Comparison of ENCODE assay signal across 13 cellular contexts in the genomic region with DNA sequence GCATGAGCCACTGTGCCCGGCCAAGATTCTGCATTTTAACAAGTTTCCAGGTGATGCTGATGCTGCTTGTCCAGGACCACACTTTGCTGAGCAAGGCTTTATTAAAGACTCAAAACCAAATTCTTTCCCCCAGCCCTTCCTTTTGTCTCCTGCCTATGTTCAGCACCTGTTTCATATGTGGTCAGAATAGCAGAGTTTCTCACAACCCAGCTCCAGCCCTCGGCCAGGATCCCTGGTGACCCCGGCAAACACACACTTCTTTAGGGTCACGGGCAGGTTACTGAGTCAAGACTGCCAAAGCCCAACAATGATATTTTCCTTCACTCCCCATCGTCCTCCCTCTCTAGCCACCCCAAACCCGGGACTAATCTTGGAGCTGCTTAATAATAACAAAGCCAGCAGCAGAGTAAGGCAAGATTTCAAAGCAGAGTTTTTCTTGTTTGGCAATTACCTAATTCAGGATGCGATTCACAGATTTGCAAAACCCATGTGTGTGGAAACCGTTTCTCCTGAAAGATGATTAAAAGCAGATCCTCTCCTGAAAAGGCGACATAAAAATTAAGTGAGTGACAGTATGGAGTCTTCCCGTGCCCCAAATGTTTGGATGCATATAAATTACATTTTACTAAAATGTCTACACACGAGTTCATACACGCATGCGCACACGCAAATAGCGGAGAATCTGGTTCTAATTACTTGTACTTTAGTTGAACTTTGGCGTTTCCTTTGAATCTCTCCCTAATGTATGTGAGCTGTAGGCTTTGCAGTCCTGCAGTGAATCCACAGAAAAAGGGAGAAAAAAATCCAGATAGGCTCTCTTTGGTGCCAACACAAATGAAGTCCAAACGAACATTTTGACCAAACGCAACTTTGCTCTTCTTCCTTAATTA. TPM values are rescaled to one million over a fixed set of nuclear protein-coding genes. Genes with fewer than 3 reads are reported as not detected.
DNase-seq lines count a peak whose midpoint lies in the region; ATAC-seq, FAIRE-seq and TF ChIP-seq lines count a peak whose summit lies in the region.
"Had no signal": no experiment of that assay in that cellular context is flagged by ENCODE, and none has a peak within 500 bp of the region (broad histone marks: within the 10 kb centered on the region; RNA-seq: fewer than 3 reads in every experiment).

No MANE protein-coding gene starts in this region.

- no peaks in the 10 kb centered on the region for H3K4me1 Mint-ChIP-seq in effector memory CD8-positive, alpha-beta T cell (ENCODE audit: low read depth in 2 of 2)
- H3K4me1 Mint-ChIP-seq in T-cell = no peaks in the 10 kb centered on the region
- H3K4me1 Mint-ChIP-seq: CD4-positive, alpha-beta memory T cell had no signal

- H3K9me3 ChIP-seq in endothelial cell of umbilical vein (replicated peaks; ENCODE audit: control insufficient read depth, insufficient read depth, low read length) = no peaks in the 10 kb centered on the region
- peaks cover 0 to 3% of the 10 kb centered on the region in 2 donors for H3K9me3 ChIP-seq in neuronal stem cell (replicated peaks in 1 of 2; ENCODE audit: control insufficient read depth in 2 of 2, insufficient read depth in 1 of 2, low read depth in 1 of 2, low read length in 2 of 2)

- H3K18ac ChIP-seq in neuronal stem cell (ENCODE audit: low read length) = no peak overlapping the region

- no peak overlapping the region for H2AK5ac ChIP-seq in neuronal stem cell (ENCODE audit: low read depth, low read length)

- DNase-seq in AG08396 (ENCODE audit: low spot score) (peak; percentile 39), LHCN-M2 (ENCODE audit: low read depth) (peak; percentile 18), endothelial cell of umbilical vein (ENCODE audit: low read depth, low spot score) (peak; percentile 49), neuronal stem cell (ENCODE audit: low spot score) (no peak), kidney glomerular epithelial cell (lab: John Stamatoyannopoulos, UW) (no peak), T-cell (no peak), NCI-H146 (lab: John Stamatoyannopoulos, UW) (no peak)
- DNase-seq in effector memory CD8-positive, alpha-beta T cell = no peak
- DNase-seq: activated T-cell treated with anti-CD3 and anti-CD28 coated beads, Interleukin-2, amount 50 U/mL, for 48 hours; CD4-positive, alpha-beta memory T cell; cortex of kidney; NCI-H1092 treated with DMSO at 0.1 percent for 48 hours; stimulated activated CD8-positive, alpha-beta memory T cell treated with anti-CD3 and anti-CD28 coated beads, Interleukin-4, amount 100 ng/mL, for 48 hours had no signal

- peak overlapping the region; percentile 52 for H3K4me2 ChIP-seq in endothelial cell of umbilical vein (ENCODE audit: insufficient read depth, low read length)
- no peak overlapping the region for H3K4me2 ChIP-seq in neuronal stem cell (ENCODE audit: insufficient read depth, low read length, poor library complexity, severe bottlenecking)

- no peaks in the 10 kb centered on the region for H3K9me1 ChIP-seq in endothelial cell of umbilical vein (replicated peaks; ENCODE audit: control insufficient read depth, extremely low read depth, insufficient read depth, low read length)

- no peak overlapping the region for H4K8ac ChIP-seq in neuronal stem cell (ENCODE audit: low read depth, low read length)

- H3K36me3 ChIP-seq in endothelial cell of umbilical vein (ENCODE audit: control insufficient read depth in 2 of 2, extremely low read depth in 1 of 2, insufficient read depth in 2 of 2, low read length in 2 of 2) (no peaks in the 10 kb centered on the region), neuronal stem cell (replicated peaks in 1 of 2; ENCODE audit: control insufficient read depth in 2 of 2, insufficient read depth in 2 of 2, low read length in 2 of 2) (no peaks in the 10 kb centered on the region)

- peaks cover 30% of the 10 kb centered on the region for H3K79me2 ChIP-seq in endothelial cell of umbilical vein (ENCODE audit: control insufficient read depth, insufficient read depth, low read length)

- no peak overlapping the region for H2BK12ac ChIP-seq in neuronal stem cell (ENCODE audit: low read length)

- H3K4me3 ChIP-seq in endothelial cell of umbilical vein (replicated peaks in 1 of 3; ENCODE audit: insufficient read depth in 1 of 3, low read depth in 1 of 3, low read length in 3 of 3) = no peak overlapping the region
- H3K4me3 ChIP-seq in neuronal stem cell (ENCODE audit: low read length in 2 of 2) = no peak overlapping the region

- WGBS in neuronal stem cell (ENCODE audit: extremely low coverage in 2 of 2, insufficient read length in 2 of 2, insufficient replicate concordance in 1 of 2), 2 donors = no CpG with 5 or more reads among the region's 18 CpGs

- H3K27ac ChIP-seq in endothelial cell of umbilical vein (ENCODE audit: insufficient read depth, low read depth, low read length) = peak overlapping the region; percentile 77
- H3K27ac ChIP-seq in neuronal stem cell (replicated peaks; ENCODE audit: low read length) = no peak overlapping the region

- H3K27me3 Mint-ChIP-seq in effector memory CD8-positive, alpha-beta T cell = peaks cover 0 to 16% of the 10 kb centered on the region in 2 donors
- H3K27me3 Mint-ChIP-seq in T-cell = peaks cover 3% of the 10 kb centered on the region in 2 donors
- H3K27me3 Mint-ChIP-seq: CD4-positive, alpha-beta memory T cell had no signal

- no TSS peak for BruUV-seq in endothelial cell of umbilical vein (replicated peaks; lab: Mats Ljungman, UMichigan)

- dilution Hi-C loops in endothelial cell of umbilical vein (cut with MboI; ENCODE audit: extremely low pct_ligation_motif_present, low sequenced_read_pairs) = no loop called here

- no peak overlapping the region for H3K27ac Mint-ChIP-seq in effector memory CD8-positive, alpha-beta T cell
- no peak overlapping the region for H3K27ac Mint-ChIP-seq in T-cell
- H3K27ac Mint-ChIP-seq: CD4-positive, alpha-beta memory T cell had no signal

- FAIRE-seq in endothelial cell of umbilical vein (lab: Jason Lieb, UNC) = no peak

- intact Hi-C loops in endothelial cell of umbilical vein (cut with micrococcal nuclease) = no loop called here

- no peak overlapping the region for H2BK5ac ChIP-seq in neuronal stem cell (ENCODE audit: low read length)

- no peak overlapping the region for H2BK15ac ChIP-seq in neuronal stem cell (ENCODE audit: low read length)

- H2AFZ ChIP-seq in endothelial cell of umbilical vein (ENCODE audit: low read depth, low read length) (peak overlapping the region; percentile 38), neuronal stem cell (ENCODE audit: low read length) (peak overlapping the region; percentile 56)

- CTCF ChIA-PET in endothelial cell of umbilical vein (lab: Charles Lee) = interaction anchor here (1.1 to 3.3 kb wide), 8 partner anchors 10 to 140 kb away, joined by 3 to 20 read pairs (median 8); a partner anchor contains a TSS
- CTCF ChIA-PET in T-cell (lab: Charles Lee) = no interaction called here

- no peaks in the 10 kb centered on the region for H4K20me1 ChIP-seq in endothelial cell of umbilical vein (replicated peaks; ENCODE audit: control insufficient read depth, extremely low read depth, insufficient read depth, low read length)

- no peak overlapping the region for H3K4me3 Mint-ChIP-seq in effector memory CD8-positive, alpha-beta T cell
- H3K4me3 Mint-ChIP-seq in T-cell = no peak overlapping the region
- H3K4me3 Mint-ChIP-seq: CD4-positive, alpha-beta memory T cell had no signal

- no peak for TF ChIP-seq CTCF in endothelial cell of umbilical vein (IDR thresholded peaks at IDR 0.05; ENCODE audit: extremely low read depth in 1 of 2, insufficient read depth in 1 of 2, low read depth in 1 of 2, low read length in 2 of 2)

- H3K27me3 ChIP-seq in endothelial cell of umbilical vein (ENCODE audit: control insufficient read depth in 2 of 2, insufficient read depth in 2 of 2, low read length in 2 of 2) = no peaks in the 10 kb centered on the region
- no peaks in the 10 kb centered on the region for H3K27me3 ChIP-seq in neuronal stem cell (ENCODE audit: control insufficient read depth in 3 of 3, insufficient read depth in 3 of 3, low read depth in 1 of 3, low read length in 3 of 3)

- no peak overlapping the region for H3K14ac ChIP-seq in neuronal stem cell (ENCODE audit: low read length)

- no peaks in the 10 kb centered on the region for H3K36me3 Mint-ChIP-seq in effector memory CD8-positive, alpha-beta T cell (ENCODE audit: insufficient read depth)
- H3K36me3 Mint-ChIP-seq in T-cell = no peaks in the 10 kb centered on the region
- H3K36me3 Mint-ChIP-seq: CD4-positive, alpha-beta memory T cell had no signal

- no peaks in the 10 kb centered on the region for H3K79me1 ChIP-seq in neuronal stem cell (ENCODE audit: low read depth, low read length)

- no peak for ATAC-seq in effector memory CD8-positive, alpha-beta T cell (replicated peaks)
- no peak for ATAC-seq in T-cell (replicated peaks in 1 of 4)

- no peak overlapping the region for H3K23ac ChIP-seq in neuronal stem cell (ENCODE audit: low read depth, low read length, poor library complexity)

- POLR2A ChIA-PET in endothelial cell of umbilical vein (lab: Charles Lee) = interaction anchor here (1.4 to 2.0 kb wide), 2 partner anchors 20 to 26 kb away, joined by 8 to 10 read pairs; a partner anchor contains a TSS
- POLR2A ChIA-PET in T-cell (lab: Charles Lee) = no interaction called here

- H3K9ac ChIP-seq in endothelial cell of umbilical vein (replicated peaks; ENCODE audit: extremely low read depth, insufficient read depth, low read length) (peak overlapping the region; percentile 49), neuronal stem cell (ENCODE audit: low read depth, low read length, poor library complexity) (no peak overlapping the region)

- H3K4me1 ChIP-seq in endothelial cell of umbilical vein (ENCODE audit: control insufficient read depth, extremely low read depth, insufficient read depth, low read length) = peaks cover 53% of the 10 kb centered on the region
- peaks cover 17 to 38% of the 10 kb centered on the region in 2 donors for H3K4me1 ChIP-seq in neuronal stem cell (ENCODE audit: control insufficient read depth in 2 of 2, insufficient read depth in 1 of 2, low read depth in 1 of 2, low read length in 2 of 2)

- no peak for TF ChIP-seq POLR2A in endothelial cell of umbilical vein (IDR thresholded peaks at IDR 0.05; ENCODE audit: low read depth, low read length)

- no peaks in the 10 kb centered on the region for H3K9me3 Mint-ChIP-seq in effector memory CD8-positive, alpha-beta T cell
- no peaks in the 10 kb centered on the region for H3K9me3 Mint-ChIP-seq in T-cell
- H3K9me3 Mint-ChIP-seq: CD4-positive, alpha-beta memory T cell had no signal

- H3K4ac ChIP-seq in neuronal stem cell (ENCODE audit: low read length) = no peak overlapping the region

- H4K91ac ChIP-seq in neuronal stem cell (ENCODE audit: low read depth, low read length, poor library complexity) = no peak overlapping the region

- no peak overlapping the region for H2BK120ac ChIP-seq in neuronal stem cell (ENCODE audit: low read depth, low read length)

RNA-seq across cellular contexts. Expression of a gene that starts 25.7 kb away (rescaled TPM):
- 0.29 TPM in 1 of 2 replicates, not detected in the other for total RNA-seq in LHCN-M2 (2014; rRNA removed)
- 0.12 TPM for polyA plus RNA-seq in LHCN-M2 (2012)
- total RNA-seq in endothelial cell of umbilical vein = 19.3 and 23.4 TPM in 2 replicates
- polyA plus RNA-seq in endothelial cell of umbilical vein = 13.6 and 15.3 TPM in 2 replicates
- 17.9 and 18.9 TPM in 2 replicates for polyA plus RNA-seq in endothelial cell of umbilical vein (2011; cell fraction: cytosol; rRNA removed)
- polyA plus RNA-seq in endothelial cell of umbilical vein (2011; cell fraction: nucleus; rRNA removed) = 27.6 and 30.3 TPM in 2 replicates
- 34.3 and 35.5 TPM in 2 replicates for polyA plus RNA-seq in endothelial cell of umbilical vein (2012)
- 44.0 and 59.0 TPM in 2 replicates for polyA minus RNA-seq in endothelial cell of umbilical vein
- not detected for polyA minus RNA-seq in endothelial cell of umbilical vein (2011; cell fraction: cytosol; rRNA and poly(A)+ RNA removed)
- 127 and 202 TPM in 2 replicates for polyA minus RNA-seq in endothelial cell of umbilical vein (2011; cell fraction: nucleus; rRNA and poly(A)+ RNA removed)
- 0.96 TPM for polyA plus RNA-seq in neuronal stem cell (2013, experiment 1 of 2)
- polyA plus RNA-seq in neuronal stem cell (2013, experiment 2 of 2) = 1.00 TPM
- not detected for total RNA-seq in T-cell
- total RNA-seq: CD4-positive, alpha-beta memory T cell had no signal

Comparison
In these comparisons a context has a peak if more than half of its experiments do, and no peak if none do; other contexts are left out.
1. DNase-seq: peak in AG08396 (single experiment), LHCN-M2 (single experiment) and endothelial cell of umbilical vein (single experiment); none in neuronal stem cell (single experiment), effector memory CD8-positive, alpha-beta T cell (0 of 3), kidney glomerular epithelial cell (single experiment), T-cell (0 of 34) and NCI-H146 (single experiment).
2. RNA of a gene that starts 25.7 kb away (total RNA-seq): 19.3 to 23.4 TPM in endothelial cell of umbilical vein; 0.29 TPM in LHCN-M2 and not detected in T-cell; every median in the first group is over 10 times any median in the second.